In the genomic region with DNA sequence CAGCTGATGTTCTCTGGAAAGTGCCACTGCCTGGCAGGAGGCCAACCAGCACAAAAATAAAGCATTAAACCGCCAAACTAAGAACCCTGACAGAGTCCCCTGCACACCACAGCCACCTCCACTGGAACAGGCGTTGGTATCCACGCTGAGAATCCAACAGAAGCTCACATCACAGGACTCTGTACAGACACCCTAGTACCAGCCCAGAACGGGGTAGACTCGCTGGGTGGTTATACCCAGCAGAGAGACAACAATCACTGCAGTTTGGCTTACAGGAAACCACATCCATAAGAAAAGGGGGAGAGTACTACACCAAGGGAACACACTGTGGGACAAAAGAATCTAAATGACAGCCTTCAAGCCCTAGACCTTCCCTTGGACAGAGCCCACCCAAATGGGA, we compare ENCODE assay signal across 19 cellular contexts.
"Had no signal": no experiment of that assay in that cellular context is flagged by ENCODE, and none has a peak within 500 bp of the region (broad histone marks: within the 10 kb centered on the region; RNA-seq: fewer than 3 reads in every experiment).

No MANE protein-coding gene starts in this region.

- H3K27ac ChIP-seq: epithelial cell of prostate, lower lobe of right lung, parathyroid adenoma, right lobe of liver, thoracic aorta, tibial nerve, upper lobe of right lung, uterus had no signal

- H3K36me3 ChIP-seq: lower lobe of right lung, right lobe of liver, thoracic aorta, upper lobe of right lung, uterus had no signal

- H3K9me3 ChIP-seq: right lobe of liver had no signal

- H3K27me3 Mint-ChIP-seq: progenitor cell of endocrine pancreas; stimulated activated naive B cell treated with anti-CD40 and anti-IgM and Interleukin-4, amounts not matched to agents 10 μg/mL and 1 μg/mL and 100 μg/mL, for 72 hours; stimulated activated naive CD8-positive, alpha-beta T cell treated with anti-CD3 and anti-CD28 coated beads, Interleukin-15, Interleukin-2, amounts not matched to agents 100 ng/mL and 50 ng/mL, for 24 hours had no signal

- H3K4me1 ChIP-seq: lower lobe of right lung, parathyroid adenoma, right lobe of liver, tibial nerve, upper lobe of right lung, uterus had no signal

- H3K27me3 ChIP-seq: right lobe of liver, tibial nerve, upper lobe of right lung, uterus had no signal

- H3K79me2 ChIP-seq: parathyroid adenoma had no signal

- DNase-seq: cortex of kidney; hypothalamus; left ventricle myocardium superior; lower lobe of right lung; natural killer cell; right lobe of liver; small intestine; stimulated activated CD4-positive, alpha-beta T cell treated with anti-CD3 and anti-CD28 coated beads, Interleukin-15, amount 100 ng/mL, for 24 hours; stimulated activated CD4-positive, alpha-beta T cell treated with anti-CD3 and anti-CD28 coated beads, Interleukin-2, amount 100 ng/mL, for 48 hours; stimulated activated naive B cell treated with anti-CD40 and anti-IgM and Interleukin-4, amounts not matched to agents 10 μg/mL and 1 μg/mL and 100 μg/mL, for 72 hours; upper lobe of right lung; uterus had no signal

- H3K4me3 Mint-ChIP-seq: natural killer cell; neural crest cell; stimulated activated naive B cell treated with anti-CD40 and anti-IgM and Interleukin-4, amounts not matched to agents 10 μg/mL and 1 μg/mL and 100 μg/mL, for 72 hours; stimulated activated naive CD8-positive, alpha-beta T cell treated with anti-CD3 and anti-CD28 coated beads, Interleukin-15, Interleukin-2, amounts not matched to agents 100 ng/mL and 50 ng/mL, for 24 hours had no signal

- H2AFZ ChIP-seq: parathyroid adenoma had no signal

- ATAC-seq: left ventricle myocardium superior; lower lobe of right lung; natural killer cell; right lobe of liver; stimulated activated naive B cell treated with anti-CD40 and anti-IgM and Interleukin-4, amounts not matched to agents 10 μg/mL and 1 μg/mL and 100 μg/mL, for 72 hours; upper lobe of right lung had no signal

- H3K27ac Mint-ChIP-seq: natural killer cell; progenitor cell of endocrine pancreas; stimulated activated naive B cell treated with anti-CD40 and anti-IgM and Interleukin-4, amounts not matched to agents 10 μg/mL and 1 μg/mL and 100 μg/mL, for 72 hours; stimulated activated naive CD8-positive, alpha-beta T cell treated with anti-CD3 and anti-CD28 coated beads, Interleukin-15, Interleukin-2, amounts not matched to agents 100 ng/mL and 50 ng/mL, for 24 hours had no signal

- H3K9ac ChIP-seq: parathyroid adenoma had no signal

- H3K4me3 ChIP-seq: lower lobe of right lung, right lobe of liver, thoracic aorta, tibial nerve, upper lobe of right lung, uterus had no signal
